Comparison of ENCODE assay signal across 28 cellular contexts in the genomic region with DNA sequence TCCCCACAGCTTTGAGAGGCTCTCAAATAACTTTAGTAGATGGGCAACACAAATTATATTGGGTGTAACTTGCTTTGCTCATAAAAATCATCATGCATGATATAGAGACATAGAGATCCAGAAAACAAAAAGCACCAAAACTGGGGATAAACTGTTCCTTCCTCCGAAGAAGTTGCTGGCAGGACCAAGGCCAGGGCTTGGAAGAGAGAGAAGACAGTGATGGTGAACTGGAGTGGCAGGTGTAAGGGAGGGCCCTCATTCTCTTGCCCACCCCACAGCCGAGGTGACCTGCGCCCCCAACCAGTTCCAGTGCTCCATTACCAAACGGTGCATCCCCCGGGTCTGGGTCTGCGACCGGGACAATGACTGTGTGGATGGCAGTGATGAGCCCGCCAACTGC. TPM values are rescaled to one million over a fixed set of nuclear protein-coding genes. Genes with fewer than 3 reads are reported as not detected.
"Had no signal": no experiment of that assay in that cellular context is flagged by ENCODE, and none has a peak within 500 bp of the region (broad histone marks: within the 10 kb centered on the region; RNA-seq: fewer than 3 reads in every experiment).

No MANE protein-coding gene starts in this region.

- H3K4me3 ChIP-seq: adrenal gland, ascending aorta, body of pancreas, breast epithelium, cardiac muscle cell had no signal

- H3K27ac ChIP-seq: adrenal gland, ascending aorta, body of pancreas, brain microvascular endothelial cell, breast epithelium, cardiac muscle cell had no signal

- H3K27me3 ChIP-seq: adrenal gland, ascending aorta, body of pancreas, brain microvascular endothelial cell, breast epithelium, cardiac muscle cell had no signal

- DNase-seq: activated effector memory CD4-positive, alpha-beta T cell treated with anti-CD3 and anti-CD28 coated beads, Interleukin-2, amount 50 U/mL, for 16 hours; activated effector memory CD4-positive, alpha-beta T cell treated with Interleukin-2 at 50 U/mL for 16 hours; activated gamma-delta T cell; activated gamma-delta T cell treated with Interleukin-2 at 50 U/mL for 16 hours; activated naive CD4-positive, alpha-beta T cell; activated naive CD4-positive, alpha-beta T cell treated with anti-CD3 and anti-CD28 coated beads for 36 hours; activated naive CD4-positive, alpha-beta T cell treated with anti-CD3 and anti-CD28 coated beads, Interleukin-2, amount 10 ng/mL, durations not matched to agents 7 days and 5 days; activated naive CD4-positive, alpha-beta T cell treated with anti-CD3 and anti-CD28 coated beads, Interleukin-2, amount 50 U/mL, for 16 hours; activated naive CD4-positive, alpha-beta T cell treated with Interleukin-2 at 50 U/mL for 16 hours; activated naive CD8-positive, alpha-beta T cell treated with anti-CD3 and anti-CD28 coated beads for 36 hours; activated naive CD8-positive, alpha-beta T cell treated with anti-CD3 and anti-CD28 coated beads, Interleukin-2, amount 10 ng/mL, durations not matched to agents 7 days and 5 days; activated naive CD8-positive, alpha-beta T cell treated with anti-CD3 and anti-CD28 coated beads, Interleukin-2, amount 50 U/mL, for 24 hours; activated T-cell treated with anti-CD3 and anti-CD28 coated beads, Interleukin-2, amount 50 U/mL, for 24 hours; activated T-cell treated with anti-CD3 and anti-CD28 coated beads, Interleukin-2, amount 50 U/mL, for 4 hours; activated T-cell treated with anti-CD3 and anti-CD28 coated beads, Interleukin-2, amount 50 U/mL, for 48 hours; activated T-cell treated with anti-CD3 and anti-CD28 coated beads, Interleukin-2, amount 50 U/mL, for 72 hours; adrenal gland; amniotic stem cell; amygdala; aorta; body of pancreas; brain microvascular endothelial cell; central memory CD4-positive, alpha-beta T cell; cerebellar nuclear complex had no signal

- H3K4me1 ChIP-seq: adrenal gland, ascending aorta, body of pancreas, breast epithelium had no signal

- H3K9me3 ChIP-seq: adrenal gland, ascending aorta, body of pancreas, breast epithelium had no signal

RNA-seq across cellular contexts. Expression of gene LRP1-AS, which starts 53.8 kb away (rescaled TPM):
- polyA plus RNA-seq: adipose tissue, adrenal gland, aorta, cardiac muscle cell had no signal
